1 cellular context compared by ENCODE assay signal in genomic region chr3:39290255-39290654, GRCh38.
TF ChIP-seq lines count a peak whose summit lies in the region.

No MANE protein-coding gene starts in this region.

TF ChIP-seq in GM12878, 131 proteins besides CTCF, POLR2A, EP300 and RAD21:
- TF ChIP-seq RUNX3 (IDR thresholded peaks at IDR 0.05; ENCODE audit: low read length) (peak; percentile 57), CEBPB (IDR thresholded peaks at IDR 0.05; ENCODE audit: borderline replicate concordance in 1 of 2, low read depth in 2 of 2, low read length in 2 of 2) (no peak), SRF (IDR thresholded peaks at IDR 0.05; ENCODE audit: low read depth in 2 of 2, low read length in 2 of 2) (peak in 1 of 2 experiments; percentile 75; a peak in 2 of 4 replicates), ZNF24 (IDR thresholded peaks at IDR 0.05) (no peak), HDAC2 (IDR thresholded peaks at IDR 0.05) (no peak), RAD51 (IDR thresholded peaks at IDR 0.05) (peak; percentile 86), IKZF1 (conservative IDR thresholded peaks at IDR 0.05) (peak; percentile 43; the same call in 1 of the 2 replicates), MYC (IDR thresholded peaks at IDR 0.05; ENCODE audit: insufficient read depth, insufficient read length, insufficient replicate concordance, low read length, severe bottlenecking) (no peak), CREM (IDR thresholded peaks at IDR 0.05; ENCODE audit: low read depth) (no peak), IKZF2 (IDR thresholded peaks at IDR 0.05) (peak; percentile 45 to 56; a peak in 2 of 4 replicates), KAT2A (conservative IDR thresholded peaks at IDR 0.05; ENCODE audit: control insufficient read depth, low read depth, low read length) (no peak), NBN (IDR thresholded peaks at IDR 0.05) (no peak), HSF1 (IDR thresholded peaks at IDR 0.05; ENCODE audit: low read depth, low read length) (no peak), PKNOX1 (IDR thresholded peaks at IDR 0.05) (peak; percentile 70)
